In the genomic region with DNA sequence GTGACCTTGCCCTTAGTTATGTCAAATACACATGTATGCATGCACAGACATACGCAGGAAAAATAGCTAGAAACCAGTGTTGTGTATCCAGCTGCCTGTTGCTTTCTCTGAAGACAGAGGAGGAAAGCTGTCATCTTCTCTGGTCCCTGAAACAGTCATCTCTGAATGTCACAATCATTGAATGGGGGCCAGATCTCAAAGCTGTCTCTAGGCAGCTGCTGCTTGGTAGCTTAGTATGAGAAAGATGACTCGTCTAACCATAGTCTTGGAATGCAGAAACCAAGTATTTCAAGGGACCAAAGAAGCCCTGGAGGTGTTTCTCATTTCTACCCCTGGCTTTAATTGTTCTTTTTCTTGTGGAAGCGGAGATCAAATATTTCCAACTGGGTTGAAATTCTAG, we compare ENCODE assay signal across 14 cellular contexts. TPM values are rescaled to one million over a fixed set of nuclear protein-coding genes. Genes with fewer than 3 reads are reported as not detected.
"Had no signal": no experiment of that assay in that cellular context is flagged by ENCODE, and none has a peak within 500 bp of the region (broad histone marks: within the 10 kb centered on the region; RNA-seq: fewer than 3 reads in every experiment).

No MANE protein-coding gene starts in this region.

- H3K27ac Mint-ChIP-seq: natural killer cell; stimulated activated memory B cell treated with anti-CD40 and anti-IgM and Interleukin-4, amounts not matched to agents 10 μg/mL and 1 μg/mL and 100 μg/mL, for 72 hours had no signal

- H3K4me3 Mint-ChIP-seq: natural killer cell; stimulated activated memory B cell treated with anti-CD40 and anti-IgM and Interleukin-4, amounts not matched to agents 10 μg/mL and 1 μg/mL and 100 μg/mL, for 72 hours had no signal

- H3K27ac ChIP-seq: ascending aorta, coronary artery, foreskin keratinocyte, heart left ventricle, tibial nerve had no signal

- H3K4me1 ChIP-seq: ascending aorta, foreskin keratinocyte had no signal

- DNase-seq: activated CD4-positive, alpha-beta T cell treated with anti-CD3 and anti-CD28 coated beads, Interleukin-2, amount 50 U/mL, for 48 hours; activated T-cell treated with anti-CD3 and anti-CD28 coated beads, Interleukin-2, amount 50 U/mL, for 48 hours; central memory CD4-positive, alpha-beta T cell; effector memory CD4-positive, alpha-beta T cell; foreskin keratinocyte; heart left ventricle; natural killer cell; right cardiac atrium; T-helper 2 cell had no signal

- H3K4me3 ChIP-seq: ascending aorta, coronary artery, heart left ventricle, tibial nerve had no signal

- H3K36me3 Mint-ChIP-seq: natural killer cell; stimulated activated memory B cell treated with anti-CD40 and anti-IgM and Interleukin-4, amounts not matched to agents 10 μg/mL and 1 μg/mL and 100 μg/mL, for 72 hours had no signal

- H3K9me3 Mint-ChIP-seq: natural killer cell; stimulated activated memory B cell treated with anti-CD40 and anti-IgM and Interleukin-4, amounts not matched to agents 10 μg/mL and 1 μg/mL and 100 μg/mL, for 72 hours had no signal

- H3K9me3 ChIP-seq: ascending aorta, heart left ventricle, tibial nerve had no signal

- H3K36me3 ChIP-seq: ascending aorta, heart left ventricle, tibial nerve had no signal

- H3K27me3 ChIP-seq: ascending aorta had no signal

- ATAC-seq: activated CD4-positive, CD25-positive, alpha-beta regulatory T cell treated with anti-CD3 and anti-CD28 coated beads, Interleukin-2, amount 50 U/mL, for 24 hours; foreskin keratinocyte; heart left ventricle; natural killer cell; right cardiac atrium; stimulated activated memory B cell treated with anti-CD40 and anti-IgM and Interleukin-4, amounts not matched to agents 10 μg/mL and 1 μg/mL and 100 μg/mL, for 72 hours had no signal

RNA-seq across cellular contexts. Expression of a gene that starts 4.0 kb away (rescaled TPM):
- total RNA-seq: foreskin keratinocyte, natural killer cell had no signal
- polyA plus RNA-seq: foreskin keratinocyte had no signal
